ENCODE assay signal across 8 cellular contexts in genomic region chr10:80471715-80472233, GRCh38. TPM values are rescaled to one million over a fixed set of nuclear protein-coding genes. Genes with fewer than 3 reads are reported as not detected.
DNase-seq lines count a peak whose midpoint lies in the region; ATAC-seq and TF ChIP-seq lines count a peak whose summit lies in the region.

No MANE protein-coding gene starts in this region.

- H3K4me3 Mint-ChIP-seq in chondrocyte (ENCODE audit: unreplicated experiment) = no peak overlapping the region
- no peak overlapping the region for H3K4me3 Mint-ChIP-seq in H9

- BruUV-seq in HCT116 (replicated peaks; lab: Mats Ljungman, UMichigan) = no TSS peak

- H4K5ac ChIP-seq in H9 (ENCODE audit: insufficient read length, low read depth, low read length) = no peak overlapping the region

- no peak overlapping the region for H2BK12ac ChIP-seq in H9 (ENCODE audit: insufficient read length, low read depth, low read length)

- POLR2A ChIA-PET in HCT116 (lab: Charles Lee) = interaction anchor here (1.0 kb wide), 1 partner anchor 11 kb away, joined by 4 read pairs; no protein-coding TSS in a partner anchor

- H3K36me3 ChIP-seq in HCT116 (ENCODE audit: control insufficient read depth in 1 of 2, insufficient read depth in 2 of 2, low read length in 2 of 2) = peaks cover 0 to 6% of the 10 kb centered on the region in 2 experiments; a peak in 1 of 4 replicates
- peaks cover 3% of the 10 kb centered on the region for H3K36me3 ChIP-seq in thymus (ENCODE audit: control insufficient read depth, insufficient read depth)

- H3K36me3 Mint-ChIP-seq in chondrocyte (ENCODE audit: low read depth) = peaks cover 1% of the 10 kb centered on the region
- peaks cover 8 to 19% (median 19%) of the 10 kb centered on the region in 3 experiments; a peak in 6 of 7 replicates for H3K36me3 Mint-ChIP-seq in H9 (ENCODE audit: insufficient read depth in 1 of 3, low read depth in 3 of 3)

- no peaks in the 10 kb centered on the region for H3K23me2 ChIP-seq in H9 (ENCODE audit: insufficient read length, low read depth, low read length, poor library complexity, severe bottlenecking)

- H2BK5ac ChIP-seq in H9 (ENCODE audit: insufficient read length, low read length) = no peak overlapping the region

- H2AFZ ChIP-seq in HCT116 (ENCODE audit: low read depth, low read length, poor library complexity, severe bottlenecking) (no peak overlapping the region), H9 (ENCODE audit: low read length) (no peak overlapping the region)

- H3K9me3 Mint-ChIP-seq in chondrocyte (ENCODE audit: low read depth) (no peaks in the 10 kb centered on the region), H9 (no peaks in the 10 kb centered on the region)

- H3K27me3 Mint-ChIP-seq in chondrocyte (ENCODE audit: low read depth) = no peaks in the 10 kb centered on the region
- H3K27me3 Mint-ChIP-seq in H9 (ENCODE audit: low read depth) = peaks cover 42% of the 10 kb centered on the region

- ATAC-seq in GM18519 (IDR thresholded peaks at IDR 0.05; ENCODE audit: low FRiP score, unreplicated experiment) (peak; percentile 27), HCT116 (peak; percentile 92)

- CTCF ChIA-PET in HCT116 (lab: Charles Lee) = interaction anchor here (1.4 to 3.3 kb wide), 4 partner anchors 9 to 33 kb away, joined by 5 to 25 read pairs (median 8); no protein-coding TSS in a partner anchor

- H4K20me1 ChIP-seq in HCT116 (ENCODE audit: insufficient read depth) (peaks cover 4% of the 10 kb centered on the region; the same call in 1 of the 2 replicates), H9 (ENCODE audit: control insufficient read depth, insufficient read depth, insufficient read length) (no peaks in the 10 kb centered on the region)

- no peak overlapping the region for H2AK5ac ChIP-seq in H9 (ENCODE audit: insufficient read length, low read length)

- no peak overlapping the region for H3K23ac ChIP-seq in H9 (ENCODE audit: insufficient read length, low read depth, low read length)

- H3K4ac ChIP-seq in H9 (ENCODE audit: low read depth, low read length) = no peak overlapping the region

- no peak overlapping the region for H3K18ac ChIP-seq in H9 (ENCODE audit: insufficient read length, low read depth, low read length)

- H3K9ac ChIP-seq in HCT116 (ENCODE audit: low read length) = peak overlapping the region; percentile 37
- no peak overlapping the region for H3K9ac ChIP-seq in H9 (ENCODE audit: extremely low read depth, insufficient read length, low read length)

- WGBS in thymus = 75% methylated on average over 4 of the region's 4 CpGs
- no CpG with 5 or more reads among the region's 4 CpGs for WGBS in H9 (ENCODE audit: extremely low coverage, insufficient read length, low lambda C conversion rate)

- TF ChIP-seq CTCF in HCT116 (IDR thresholded peaks at IDR 0.05 in 2 of 3, conservative IDR thresholded peaks at IDR 0.05 in 1 of 3; ENCODE audit: borderline replicate concordance in 1 of 3, insufficient read depth in 1 of 3, low read depth in 2 of 3, low read length in 2 of 3) = no peak
- TF ChIP-seq CTCF in chondrocyte (IDR thresholded peaks at IDR 0.05) = no peak
- TF ChIP-seq CTCF in H9 (conservative IDR thresholded peaks at IDR 0.05) = no peak

- no peak overlapping the region for H3T11ph ChIP-seq in H9 (ENCODE audit: low read length)

- H3K9me3 ChIP-seq in HCT116 (ENCODE audit: control insufficient read depth in 1 of 2, insufficient read depth in 1 of 2, low read depth in 1 of 2, low read length in 2 of 2) (no peaks in the 10 kb centered on the region), thymus (ENCODE audit: control insufficient read depth) (no peaks in the 10 kb centered on the region), H9 (ENCODE audit: control insufficient read depth, low read depth, low read length) (no peaks in the 10 kb centered on the region)

- H3K27ac Mint-ChIP-seq in chondrocyte (ENCODE audit: unreplicated experiment) (peak overlapping the region; percentile 78), H9 (no peak overlapping the region)

- H3K79me1 ChIP-seq in H9 (ENCODE audit: insufficient read depth, low read depth, low read length, poor library complexity, severe bottlenecking) = peaks cover 9% of the 10 kb centered on the region

- no peaks in the 10 kb centered on the region for H3K9me2 ChIP-seq in HCT116 (ENCODE audit: insufficient read depth)

- H3K27me3 ChIP-seq in HCT116 (ENCODE audit: insufficient read depth, low read length) (no peaks in the 10 kb centered on the region), thymus (ENCODE audit: control insufficient read depth, insufficient read depth) (no peaks in the 10 kb centered on the region), H9 (ENCODE audit: insufficient read depth, low read length) (no peaks in the 10 kb centered on the region; the same call in 1 of the 2 replicates)

- H4K8ac ChIP-seq in H9 (replicated peaks; ENCODE audit: insufficient read length, low read depth, low read length) = no peak overlapping the region

- peak overlapping the region; percentile 69 for H3K4me2 ChIP-seq in HCT116 (ENCODE audit: low read length)
- H3K4me2 ChIP-seq in H9 (ENCODE audit: insufficient read depth, insufficient read length, low read length) = no peak overlapping the region

- TF ChIP-seq RAD21 in HCT116 (IDR thresholded peaks at IDR 0.05; ENCODE audit: low read depth) = peak; percentile 5; the same call in 1 of the 2 replicates

- H3K79me2 ChIP-seq in HCT116 (ENCODE audit: insufficient read depth, low read length) (peaks cover 99% of the 10 kb centered on the region), H9 (ENCODE audit: insufficient read depth, low read length) (peaks cover 2% of the 10 kb centered on the region; the same call in 1 of the 2 replicates)

- no peak overlapping the region for H3K14ac ChIP-seq in H9 (ENCODE audit: insufficient read depth, low read length)

- no peak overlapping the region for H4K91ac ChIP-seq in H9 (ENCODE audit: insufficient read length, low read depth, low read length)

- H3K4me1 Mint-ChIP-seq in chondrocyte (ENCODE audit: low read depth) (peaks cover 43% of the 10 kb centered on the region), H9 (peaks cover 41 to 57% of the 10 kb centered on the region in 2 experiments)

- H3K56ac ChIP-seq in H9 (ENCODE audit: insufficient read length, low read depth, low read length) = no peak overlapping the region

- TF ChIP-seq POLR2A in HCT116 (IDR thresholded peaks at IDR 0.05; ENCODE audit: borderline replicate concordance, extremely low read depth, insufficient read depth, insufficient read length) = no peak

- peaks cover 54 to 86% of the 10 kb centered on the region in 2 experiments for H3K4me1 ChIP-seq in HCT116 (ENCODE audit: control insufficient read depth in 1 of 2, insufficient read depth in 2 of 2, low read length in 2 of 2)
- H3K4me1 ChIP-seq in thymus (ENCODE audit: control insufficient read depth, insufficient read depth, low read length) = peaks cover 68% of the 10 kb centered on the region
- H3K4me1 ChIP-seq in H9 (ENCODE audit: insufficient read depth, low read length) = peaks cover 8% of the 10 kb centered on the region; the same call in 1 of the 2 replicates

- peak; percentile 56 for DNase-seq in HCT116 (ENCODE audit: low read depth, low spot score)
- DNase-seq in NCI-H226 = peak; percentile 67
- DNase-seq in chondrocyte (ENCODE audit: low spot score) = no peak
- no peak for DNase-seq in cerebellum (ENCODE audit: low spot score)
- DNase-seq in H9 = no peak
- DNase-seq in NCI-H510A (lab: John Stamatoyannopoulos, UW) = no peak

- H3K27ac ChIP-seq in HCT116 (ENCODE audit: low read depth, low read length) = peak overlapping the region; percentile 51
- peak overlapping the region; percentile 72 for H3K27ac ChIP-seq in thymus (ENCODE audit: low read depth)
- no peak overlapping the region for H3K27ac ChIP-seq in H9 (ENCODE audit: insufficient read length, low read depth, low read length)

- H3K4me3 ChIP-seq in HCT116 (replicated peaks in 1 of 2; ENCODE audit: low read depth in 1 of 2, low read length in 2 of 2) = peak overlapping the region in 1 of 2 experiments; percentile 23; a peak in 1 of 4 replicates
- H3K4me3 ChIP-seq in thymus (ENCODE audit: low read length) = peak overlapping the region; percentile 2

- H2BK120ac ChIP-seq in H9 (ENCODE audit: low read depth, low read length, poor library complexity, severe bottlenecking) = no peak overlapping the region

- no peak overlapping the region for H2BK15ac ChIP-seq in H9 (ENCODE audit: low read depth, low read length)

- intact Hi-C loops in HCT116 (cut with micrococcal nuclease) = no loop called here

- RAD21 ChIA-PET in HCT116 (lab: Charles Lee; ENCODE audit: low non-redundant PET in 1 of 2, low total read pairs in 2 of 2, uncharacterized antibody in 2 of 2, unreplicated experiment in 2 of 2) = interaction anchor here in 1 of 2 experiments (1.3 kb wide), 1 partner anchor 34 kb away, joined by 6 read pairs; no protein-coding TSS in a partner anchor

- H2BK20ac ChIP-seq in H9 (ENCODE audit: low read depth, low read length, poor library complexity, severe bottlenecking) = no peak overlapping the region

TF ChIP-seq in HCT116, 20 proteins besides CTCF, POLR2A, EP300 and RAD21:
- peak; percentile 58; the same call in 1 of the 2 replicates for TF ChIP-seq SP1 (IDR thresholded peaks at IDR 0.05; ENCODE audit: low read depth)
- peak; percentile 56; the same call in 1 of the 2 replicates for TF ChIP-seq MAX (IDR thresholded peaks at IDR 0.05)
- TF ChIP-seq EGR1 (IDR thresholded peaks at IDR 0.05; ENCODE audit: low read depth) = peak; percentile 34; the same call in 1 of the 2 replicates
- peak; percentile 75 for TF ChIP-seq FOSL1 (IDR thresholded peaks at IDR 0.05; ENCODE audit: low read depth)
- TF ChIP-seq POLR2AphosphoS5 (IDR thresholded peaks at IDR 0.05; ENCODE audit: low read depth, low read length) = no peak
- TF ChIP-seq SIN3A (IDR thresholded peaks at IDR 0.05; ENCODE audit: low read depth) = peak; percentile 40; the same call in 1 of the 2 replicates
- no peak for TF ChIP-seq EZH2 (IDR thresholded peaks at IDR 0.05)
- peak; percentile 73 for TF ChIP-seq JUND (IDR thresholded peaks at IDR 0.05)
- TF ChIP-seq ELF1 (IDR thresholded peaks at IDR 0.05; ENCODE audit: borderline replicate concordance, low read depth) = no peak
- TF ChIP-seq YY1 (IDR thresholded peaks at IDR 0.05; ENCODE audit: extremely low read depth, insufficient replicate concordance, low read depth, low read length) = no peak

RNA-seq across cellular contexts. Expression of gene TSPAN14, which starts 17.7 kb away (rescaled TPM):
- 86.8 TPM for total RNA-seq in HCT116 (2021; ENCODE audit: unreplicated experiment)
- polyA plus RNA-seq in HCT116 (2012) = 61.9 and 66.2 TPM in 2 replicates
- 23.0 to 57.4 TPM (median 53.8 TPM) in 3 replicates for total RNA-seq in chondrocyte
- 60.0 TPM for polyA plus RNA-seq in thymus
- 20.5 TPM for total RNA-seq in cerebellum
- 46.6 and 46.8 TPM in 2 replicates for total RNA-seq in H9 (2021)

Comparison
In these comparisons a context has a peak if more than half of its experiments do, and no peak if none do; other contexts are left out.
1. DNase-seq: peak in HCT116 (single experiment) and NCI-H226 (single experiment); none in chondrocyte (single experiment), cerebellum (single experiment), H9 (single experiment) and NCI-H510A (single experiment).